In the genomic region with DNA sequence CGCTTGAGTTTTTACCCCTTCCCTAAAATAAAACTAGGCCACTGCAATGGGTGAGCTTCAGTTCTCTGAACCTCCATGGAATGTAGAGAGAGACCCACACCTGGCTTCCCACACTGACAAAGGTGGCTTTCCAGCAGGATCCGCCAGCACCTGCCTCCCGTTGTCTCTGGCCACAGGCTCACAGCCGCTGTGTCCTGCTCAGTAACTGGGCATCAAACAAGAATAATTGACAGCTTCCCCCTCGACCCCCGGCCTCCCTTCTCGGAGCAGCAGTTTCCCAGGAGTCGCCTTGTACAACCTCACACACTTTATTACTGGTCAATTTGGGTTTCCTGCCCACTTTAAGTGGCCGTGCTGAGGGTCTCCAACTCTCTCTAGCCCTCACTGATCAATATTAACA, we compare ENCODE assay signal across 22 cellular contexts.
"Had no signal": no experiment of that assay in that cellular context is flagged by ENCODE, and none has a peak within 500 bp of the region (broad histone marks: within the 10 kb centered on the region; RNA-seq: fewer than 3 reads in every experiment).

No MANE protein-coding gene starts in this region.

- H3K36me3 ChIP-seq: esophagus squamous epithelium, prostate gland, sigmoid colon, spleen, tibial artery had no signal

- H3K27ac Mint-ChIP-seq: mesothelial cell of epicardium; naive B cell; natural killer cell treated with Interleukin-12 subunit alpha and Interleukin-12 subunit beta and Interleukin-15 and Interleukin-18, amount 100 ng/mL, for 72 hours; stimulated activated memory B cell treated with anti-CD40 and anti-IgM and Interleukin-4, amounts not matched to agents 10 μg/mL and 1 μg/mL and 100 μg/mL, for 72 hours; type B pancreatic cell had no signal

- DNase-seq: dermis blood vessel endothelial cell; effector memory CD4-positive, alpha-beta T cell; esophagus squamous epithelium; foreskin melanocyte; mesenchymal stem cell; mucosa of descending colon; naive B cell; sigmoid colon; spleen; stimulated activated CD4-positive, alpha-beta T cell treated with anti-CD3 and anti-CD28 coated beads, Interleukin-4, amount 100 ng/mL, for 4 hours; stimulated activated naive CD8-positive, alpha-beta T cell treated with anti-CD3 and anti-CD28 coated beads, Interleukin-15, Interleukin-2, amounts not matched to agents 100 U/mL and 50 U/mL, for 24 hours; substantia nigra; testis; tibial artery had no signal

- ATAC-seq: left lobe of liver; mucosa of descending colon; natural killer cell treated with Interleukin-12 subunit alpha and Interleukin-12 subunit beta and Interleukin-15 and Interleukin-18, amount 100 ng/mL, for 72 hours; right cardiac atrium; stimulated activated memory B cell treated with anti-CD40 and anti-IgM and Interleukin-4, amounts not matched to agents 10 μg/mL and 1 μg/mL and 100 μg/mL, for 72 hours; stimulated activated naive CD8-positive, alpha-beta T cell treated with anti-CD3 and anti-CD28 coated beads, Interleukin-15, Interleukin-2, amounts not matched to agents 100 U/mL and 50 U/mL, for 24 hours had no signal

- H3K4me1 Mint-ChIP-seq: naive B cell; stimulated activated memory B cell treated with anti-CD40 and anti-IgM and Interleukin-4, amounts not matched to agents 10 μg/mL and 1 μg/mL and 100 μg/mL, for 72 hours had no signal

- H3K9me3 ChIP-seq: esophagus squamous epithelium, mucosa of descending colon, prostate gland, sigmoid colon, spleen, testis, tibial artery had no signal

- H3K4me1 ChIP-seq: prostate gland, spleen, testis had no signal

- H3K27ac ChIP-seq: coronary artery, esophagus squamous epithelium, prostate gland, sigmoid colon, spleen, testis, tibial artery had no signal

- H3K27me3 Mint-ChIP-seq: stimulated activated memory B cell treated with anti-CD40 and anti-IgM and Interleukin-4, amounts not matched to agents 10 μg/mL and 1 μg/mL and 100 μg/mL, for 72 hours; type B pancreatic cell had no signal

- H3K36me3 Mint-ChIP-seq: mesothelial cell of epicardium; naive B cell; natural killer cell treated with Interleukin-12 subunit alpha and Interleukin-12 subunit beta and Interleukin-15 and Interleukin-18, amount 100 ng/mL, for 72 hours; stimulated activated memory B cell treated with anti-CD40 and anti-IgM and Interleukin-4, amounts not matched to agents 10 μg/mL and 1 μg/mL and 100 μg/mL, for 72 hours; type B pancreatic cell had no signal

- H3K27me3 ChIP-seq: esophagus squamous epithelium, sigmoid colon, spleen, testis, tibial artery had no signal

- H3K4me3 ChIP-seq: coronary artery, esophagus squamous epithelium, mucosa of descending colon, prostate gland, sigmoid colon, spleen, testis had no signal

- H3K9me3 Mint-ChIP-seq: mesothelial cell of epicardium had no signal

- H3K4me3 Mint-ChIP-seq: mesothelial cell of epicardium; naive B cell; natural killer cell treated with Interleukin-12 subunit alpha and Interleukin-12 subunit beta and Interleukin-15 and Interleukin-18, amount 100 ng/mL, for 72 hours; stimulated activated memory B cell treated with anti-CD40 and anti-IgM and Interleukin-4, amounts not matched to agents 10 μg/mL and 1 μg/mL and 100 μg/mL, for 72 hours; type B pancreatic cell had no signal
